12 cellular contexts compared by ENCODE assay signal in genomic region chr18:59272221-59272888, GRCh38. TPM values are rescaled to one million over a fixed set of nuclear protein-coding genes. Genes with fewer than 3 reads are reported as not detected.
DNase-seq lines count a peak whose midpoint lies in the region; ATAC-seq, FAIRE-seq and TF ChIP-seq lines count a peak whose summit lies in the region.
"Had no signal": no experiment of that assay in that cellular context is flagged by ENCODE, and none has a peak within 500 bp of the region (broad histone marks: within the 10 kb centered on the region; RNA-seq: fewer than 3 reads in every experiment).

No MANE protein-coding gene starts in this region.

- no peaks in the 10 kb centered on the region for H3K9me3 ChIP-seq in CD8-positive, alpha-beta T cell (ENCODE audit: low read length)
- H3K9me3 ChIP-seq in HUES6 (ENCODE audit: control insufficient read depth, insufficient read depth, low read depth, low read length): no peaks in the 10 kb centered on the region
- H3K9me3 ChIP-seq in esophagus muscularis mucosa: no peaks in the 10 kb centered on the region
- no peaks in the 10 kb centered on the region for H3K9me3 ChIP-seq in sigmoid colon
- no peaks in the 10 kb centered on the region for H3K9me3 ChIP-seq in BE2C
- H3K9me3 ChIP-seq: body of pancreas had no signal

- no peak for TF ChIP-seq CTCF in CD8-positive, alpha-beta T cell (IDR thresholded peaks at IDR 0.05)
- TF ChIP-seq CTCF in esophagus muscularis mucosa (IDR thresholded peaks at IDR 0.05): no peak
- no peak for TF ChIP-seq CTCF in sigmoid colon (IDR thresholded peaks at IDR 0.05)
- TF ChIP-seq CTCF in BE2C (IDR thresholded peaks at IDR 0.05; ENCODE audit: low read depth, low read length): no peak

- peaks cover 32% of the 10 kb centered on the region for H3K4me1 Mint-ChIP-seq in CD8-positive, alpha-beta T cell (ENCODE audit: low read depth)

- no peak for ATAC-seq in CD8-positive, alpha-beta T cell
- ATAC-seq: body of pancreas had no signal

- POLR2A ChIA-PET in CD8-positive, alpha-beta T cell (lab: Charles Lee): no interaction called here

- H3K36me3 Mint-ChIP-seq in CD8-positive, alpha-beta T cell: no peaks in the 10 kb centered on the region

- CTCF ChIA-PET in CD8-positive, alpha-beta T cell (lab: Charles Lee): no interaction called here

- no peak overlapping the region for H3K27ac ChIP-seq in CD8-positive, alpha-beta T cell (ENCODE audit: low read depth, low read length)
- H3K27ac ChIP-seq in HUES6 (ENCODE audit: low read depth, low read length) (no peak overlapping the region), esophagus muscularis mucosa (replicated peaks in 1 of 4) (no peak overlapping the region), sigmoid colon (no peak overlapping the region)
- H3K27ac ChIP-seq: body of pancreas had no signal

- H3K4me3 ChIP-seq in CD8-positive, alpha-beta T cell (ENCODE audit: low read depth, low read length): no peak overlapping the region
- peak overlapping the region; percentile 61; the same call in 1 of the 2 replicates for H3K4me3 ChIP-seq in HUES6 (ENCODE audit: low read depth, low read length)
- peak overlapping the region; percentile 25 to 52 (median 40) for H3K4me3 ChIP-seq in esophagus muscularis mucosa
- peak overlapping the region in 3 of 4 donors; percentile 15 to 32 (median 31) for H3K4me3 ChIP-seq in sigmoid colon
- H3K4me3 ChIP-seq in BE2C (ENCODE audit: low read depth, low read length): no peak overlapping the region
- H3K4me3 ChIP-seq: body of pancreas had no signal

- WGBS in esophagus muscularis mucosa: 7% methylated on average over 15 of the region's 52 CpGs
- 3 to 19% methylated on average over 52 of the region's 52 CpGs for WGBS in sigmoid colon, 2 donors

- intact Hi-C loops in CD8-positive, alpha-beta T cell (cut with DNase I, micrococcal nuclease): no loop called here
- intact Hi-C loops in esophagus muscularis mucosa (cut with DNase I) (no loop called here), sigmoid colon (cut with DNase I) (no loop called here)

- H3K9ac ChIP-seq in HUES6 (ENCODE audit: low read length): no peak overlapping the region

- H3K27me3 ChIP-seq in CD8-positive, alpha-beta T cell (ENCODE audit: insufficient read depth, low read length): peaks cover 23% of the 10 kb centered on the region
- H3K27me3 ChIP-seq in HUES6 (ENCODE audit: control insufficient read depth, insufficient read depth, low read length) (peaks cover 99% of the 10 kb centered on the region), esophagus muscularis mucosa (peaks cover 3 to 100% (median 69%) of the 10 kb centered on the region in 4 donors), sigmoid colon (peaks cover 67 to 100% (median 75%) of the 10 kb centered on the region in 3 donors), BE2C (peaks cover 85% of the 10 kb centered on the region)

- no peak overlapping the region for H3K27ac Mint-ChIP-seq in CD8-positive, alpha-beta T cell
- H3K27ac Mint-ChIP-seq: activated CD4-positive, alpha-beta T cell treated with anti-CD3 and anti-CD28 coated beads, Interleukin-2, amount 10 ng/mL, durations not matched to agents 7 days and 5 days had no signal

- H3K27me3 Mint-ChIP-seq in CD8-positive, alpha-beta T cell (ENCODE audit: low read depth): peaks cover 66% of the 10 kb centered on the region

- TF ChIP-seq EP300 in esophagus muscularis mucosa (IDR thresholded peaks at IDR 0.05): no peak
- TF ChIP-seq EP300 in sigmoid colon (IDR thresholded peaks at IDR 0.05): no peak

- FAIRE-seq in GM12892 (lab: Jason Lieb, UNC): no peak

- no peaks in the 10 kb centered on the region for H3K9me3 Mint-ChIP-seq in CD8-positive, alpha-beta T cell
- H3K9me3 Mint-ChIP-seq: activated CD4-positive, alpha-beta T cell treated with anti-CD3 and anti-CD28 coated beads, Interleukin-2, amount 10 ng/mL, durations not matched to agents 7 days and 5 days had no signal

- H3K4me3 Mint-ChIP-seq in CD8-positive, alpha-beta T cell: peak overlapping the region; percentile 47
- H3K4me3 Mint-ChIP-seq: activated CD4-positive, alpha-beta T cell treated with anti-CD3 and anti-CD28 coated beads, Interleukin-2, amount 10 ng/mL, durations not matched to agents 7 days and 5 days had no signal

- H3K36me3 ChIP-seq in CD8-positive, alpha-beta T cell (ENCODE audit: insufficient read depth, low read length): no peaks in the 10 kb centered on the region
- H3K36me3 ChIP-seq in HUES6 (ENCODE audit: control insufficient read depth, insufficient read depth, low read length) (no peaks in the 10 kb centered on the region), esophagus muscularis mucosa (no peaks in the 10 kb centered on the region), sigmoid colon (no peaks in the 10 kb centered on the region), BE2C (no peaks in the 10 kb centered on the region)

- TF ChIP-seq POLR2A in esophagus muscularis mucosa (IDR thresholded peaks at IDR 0.05; ENCODE audit: low read depth) (no peak), sigmoid colon (IDR thresholded peaks at IDR 0.05) (no peak), GM12892 (IDR thresholded peaks at IDR 0.05; ENCODE audit: low read depth, low read length) (no peak)

- H3K4me1 ChIP-seq in CD8-positive, alpha-beta T cell (ENCODE audit: insufficient read depth, low read length): peaks cover 8% of the 10 kb centered on the region
- H3K4me1 ChIP-seq in HUES6 (ENCODE audit: control insufficient read depth, insufficient read depth, low read length): peaks cover 30% of the 10 kb centered on the region
- peaks cover 24 to 53% (median 51%) of the 10 kb centered on the region in 4 donors for H3K4me1 ChIP-seq in esophagus muscularis mucosa
- H3K4me1 ChIP-seq in sigmoid colon: peaks cover 0 to 45% (median 41%) of the 10 kb centered on the region in 4 donors
- no peaks in the 10 kb centered on the region for H3K4me1 ChIP-seq in BE2C

- no peak for DNase-seq in CD8-positive, alpha-beta T cell
- DNase-seq in esophagus muscularis mucosa (ENCODE audit: extremely low spot score): peak; percentile 89
- DNase-seq in sigmoid colon: no peak
- DNase-seq in GM12892 (ENCODE audit: insufficient read length): no peak
- no peak for DNase-seq in BE2C
- DNase-seq in RPMI8226: no peak
- DNase-seq in NCI-H1694 (lab: John Stamatoyannopoulos, UW): no peak
- DNase-seq: activated CD4-positive, alpha-beta T cell treated with anti-CD3 and anti-CD28 coated beads, Interleukin-2, amount 10 ng/mL, durations not matched to agents 7 days and 5 days; hippocampal formation; NCI-H1105 had no signal

RNA-seq across cellular contexts. Expression of gene RAX, which starts 0.9 kb away (rescaled TPM):
- total RNA-seq in CD8-positive, alpha-beta T cell: not detected
- not detected for total RNA-seq in esophagus muscularis mucosa
- not detected for total RNA-seq in sigmoid colon
- polyA plus RNA-seq in sigmoid colon: not detected
- polyA plus RNA-seq in GM12892 (2012; ENCODE audit: missing spikeins): not detected
- polyA plus RNA-seq in BE2C (2012; ENCODE audit: insufficient read depth, insufficient read length, low read depth): not detected
- total RNA-seq: activated CD4-positive, alpha-beta T cell treated with anti-CD3 and anti-CD28 coated beads, Interleukin-2, amount 10 ng/mL, durations not matched to agents 7 days and 5 days; body of pancreas had no signal

RNA-seq across cellular contexts. Expression of gene CPLX4, which starts 46.1 kb away (rescaled TPM):
- not detected for total RNA-seq in CD8-positive, alpha-beta T cell
- not detected for total RNA-seq in esophagus muscularis mucosa
- under 1 TPM in 1 of 4 donors, not detected in 3; 0.33 TPM for total RNA-seq in sigmoid colon
- not detected for polyA plus RNA-seq in sigmoid colon
- not detected for polyA plus RNA-seq in GM12892 (2012; ENCODE audit: missing spikeins)
- not detected for polyA plus RNA-seq in BE2C (2012; ENCODE audit: insufficient read depth, insufficient read length, low read depth)
- total RNA-seq: activated CD4-positive, alpha-beta T cell treated with anti-CD3 and anti-CD28 coated beads, Interleukin-2, amount 10 ng/mL, durations not matched to agents 7 days and 5 days; body of pancreas had no signal

RNA-seq across cellular contexts. Expression of gene GRP, which starts 52.4 kb away (rescaled TPM):
- not detected for total RNA-seq in CD8-positive, alpha-beta T cell
- total RNA-seq in esophagus muscularis mucosa (1 to 10 TPM in 3 of 4 donors, under 1 TPM in 1; 0.98 to 7.9 (median 2.5) TPM), sigmoid colon (1 to 10 TPM; 1.4 to 6.6 (median 2.7) TPM)
- under 1 TPM in 1 of 3 donors, not detected in 2; 0.93 TPM for polyA plus RNA-seq in sigmoid colon
- not detected for polyA plus RNA-seq in GM12892 (2012; ENCODE audit: missing spikeins)
- not detected for polyA plus RNA-seq in BE2C (2012; ENCODE audit: insufficient read depth, insufficient read length, low read depth)
- total RNA-seq: activated CD4-positive, alpha-beta T cell treated with anti-CD3 and anti-CD28 coated beads, Interleukin-2, amount 10 ng/mL, durations not matched to agents 7 days and 5 days had no signal

Comparison
In these comparisons a context has a peak if more than half of its experiments do, and no peak if none do; other contexts are left out.
1. H3K4me3 ChIP-seq: peak in HUES6 (single experiment), esophagus muscularis mucosa (4 of 4) and sigmoid colon (3 of 4); none in CD8-positive, alpha-beta T cell (single experiment) and BE2C (single experiment).